8 cellular contexts compared by ENCODE assay signal in the genomic region with DNA sequence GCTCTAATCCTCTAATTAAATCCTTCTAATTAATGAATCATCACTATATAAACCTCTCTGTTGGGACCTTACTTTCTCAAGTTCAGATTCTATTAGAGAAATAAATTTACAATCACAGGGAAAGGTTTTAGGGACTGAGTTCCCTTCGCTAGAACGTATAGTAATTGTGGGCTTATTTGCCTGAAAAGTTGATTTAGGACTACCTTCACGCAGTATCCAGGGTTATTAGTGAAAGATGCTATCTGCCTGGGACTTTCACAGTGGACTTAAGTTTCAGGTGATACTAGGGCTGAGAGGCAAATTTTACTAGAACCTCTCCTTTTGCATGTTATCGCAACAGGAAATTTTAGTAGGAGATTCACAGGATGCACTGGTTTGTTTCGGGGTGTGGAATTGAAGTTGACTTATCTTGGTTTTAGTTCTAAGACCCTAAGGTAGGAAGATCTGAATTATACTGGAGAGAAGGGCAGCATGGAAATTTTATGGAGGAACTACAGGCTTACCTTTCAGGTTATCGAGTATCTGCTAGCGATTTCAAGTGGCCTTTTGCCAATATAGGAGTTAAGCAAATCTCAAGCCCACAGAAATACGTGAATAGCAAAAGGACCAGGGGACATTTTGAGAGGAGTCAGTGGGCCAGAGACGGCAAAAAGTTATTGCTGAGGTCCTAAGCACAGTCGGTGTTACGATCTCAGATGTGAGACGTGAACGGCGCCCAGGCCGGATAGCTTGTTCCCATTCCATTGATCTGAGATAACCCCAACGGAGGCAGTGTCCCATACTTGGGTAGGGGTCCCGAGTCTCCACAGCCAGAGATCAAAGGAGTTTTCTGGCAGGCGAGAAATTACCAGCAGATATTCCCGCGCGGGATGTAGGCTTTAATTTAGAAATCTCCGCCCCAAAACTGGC. TPM values are rescaled to one million over a fixed set of nuclear protein-coding genes. Genes with fewer than 3 reads are reported as not detected.
A peak's percentile ranks its signal among the peaks of the same experiment; 100 is the strongest.
DNase-seq lines count a peak whose midpoint lies in the region; ATAC-seq and TF ChIP-seq lines count a peak whose summit lies in the region.

No MANE protein-coding gene starts in this region.

- in situ Hi-C loops in GM23248 (cut with MboI): loop anchor here (5.0 to 10.0 kb wide), 4 partner anchors 80 to 437 kb away; a partner anchor contains a TSS
- in situ Hi-C loops in transverse colon (cut with MboI; ENCODE audit: low pct_ligation_motif_present in 1 of 4, low pct_unique_long_range_greater_than_20kb in 1 of 4, low sequenced_read_pairs in 3 of 4): loop anchor here (5.0 to 25.0 kb wide), 6 partner anchors 75 to 440 kb away; a partner anchor contains a TSS

- peaks cover 9% of the 10 kb centered on the region for H3K4me1 Mint-ChIP-seq in Caco-2 (ENCODE audit: low read depth, unreplicated experiment)

- H3K18ac ChIP-seq in mesendoderm (ENCODE audit: low read length): no peak overlapping the region

- H2AFZ ChIP-seq in GM23248 (peak overlapping the region; percentile 96), PC-3 (ENCODE audit: low read length) (peak overlapping the region; percentile 87; the same call in 1 of the 2 replicates)

- H3K27ac Mint-ChIP-seq in Caco-2 (ENCODE audit: unreplicated experiment): peak overlapping the region; percentile 99

- H3K9ac ChIP-seq in GM23248 (peak overlapping the region; percentile 97), PC-3 (ENCODE audit: low read length) (peak overlapping the region; percentile 91), mesendoderm (ENCODE audit: low read length) (peak overlapping the region; percentile 78)

- peak overlapping the region; percentile 97 for H3K4me3 Mint-ChIP-seq in Caco-2 (ENCODE audit: unreplicated experiment)

- H4K5ac ChIP-seq in mesendoderm (ENCODE audit: low read length): no peak overlapping the region

- intact Hi-C loops in Caco-2 (cut with micrococcal nuclease; ENCODE audit: unreplicated experiment): loop anchor here (5.0 kb wide), 1 partner anchor 95 kb away; no protein-coding TSS in a partner anchor
- intact Hi-C loops in PC-3 (cut with micrococcal nuclease): loop anchor here (1.0 to 5.0 kb wide), 2 partner anchors 73 to 435 kb away; a partner anchor contains a TSS
- intact Hi-C loops in transverse colon (cut with DNase I; ENCODE audit: low total_unique reads): loop anchor here (5.0 kb wide), 1 partner anchor 80 kb away; no protein-coding TSS in a partner anchor

- 7 to 9% methylated on average over 22 of the region's 22 CpGs for WGBS in GM23248 (ENCODE audit: low coverage in 1 of 2, low lambda C conversion rate in 2 of 2, missing lambda C conversion rate in 2 of 2), 2 experiments
- no CpG with 5 or more reads among the region's 22 CpGs for WGBS in mesendoderm (ENCODE audit: extremely low coverage, insufficient coverage, low lambda C conversion rate)
- WGBS in transverse colon (ENCODE audit: low coverage in 1 of 2), 2 donors: 7 to 26% methylated on average over 8 to 22 of the region's 22 CpGs

- DNase-seq in Caco-2: peak in 1 of 2 experiments; percentile 12
- DNase-seq in GM23248: peak; percentile 64
- peak; percentile 27 for DNase-seq in PC-3
- DNase-seq in dedifferentiated amniotic fluid mesenchymal stem cell (ENCODE audit: extremely low spot score): peak; percentile 23
- DNase-seq in mesendoderm: peak; percentile 63
- peak; percentile 47 for DNase-seq in transverse colon
- no peak for DNase-seq in GM03348 (ENCODE audit: low spot score)
- DNase-seq in HPDE6-E6E7 (ENCODE audit: extremely low spot score): no peak

- H2AK5ac ChIP-seq in mesendoderm (ENCODE audit: low read length): no peak overlapping the region

- BruUV-seq in Caco-2 (replicated peaks; lab: Mats Ljungman, UMichigan): TSS peak; percentile 95
- BruUV-seq in PC-3 (replicated peaks; lab: Mats Ljungman, UMichigan): TSS peak; percentile 94

- H3K4ac ChIP-seq in mesendoderm (ENCODE audit: low read depth, low read length): peak overlapping the region; percentile 79

- peaks cover 12% of the 10 kb centered on the region for H3K4me1 ChIP-seq in Caco-2
- peaks cover 29% of the 10 kb centered on the region for H3K4me1 ChIP-seq in GM23248 (ENCODE audit: insufficient read depth)
- peaks cover 26% of the 10 kb centered on the region for H3K4me1 ChIP-seq in PC-3 (ENCODE audit: insufficient read depth, low read length)
- H3K4me1 ChIP-seq in mesendoderm (ENCODE audit: control insufficient read depth, low read depth, low read length): no peaks in the 10 kb centered on the region
- H3K4me1 ChIP-seq in transverse colon: peaks cover 9 to 47% (median 27%) of the 10 kb centered on the region in 4 donors

- H3K36me3 ChIP-seq in Caco-2 (ENCODE audit: control insufficient read depth, insufficient read depth, low read length) (no peaks in the 10 kb centered on the region), GM23248 (ENCODE audit: low read depth) (no peaks in the 10 kb centered on the region), PC-3 (ENCODE audit: low read depth, low read length) (no peaks in the 10 kb centered on the region), mesendoderm (ENCODE audit: control insufficient read depth, insufficient read depth, low read length) (no peaks in the 10 kb centered on the region), transverse colon (no peaks in the 10 kb centered on the region)

- POLR2A ChIA-PET in Caco-2 (lab: Charles Lee) (interaction anchor here (0.7 to 1.5 kb wide), 7 partner anchors 13 to 93 kb away, joined by 3 to 14 read pairs (median 5); a partner anchor contains a TSS), PC-3 (lab: Charles Lee; ENCODE audit: unreplicated experiment) (interaction anchor here (0.5 to 1.7 kb wide), 5 partner anchors 14 to 397 kb away, joined by 3 to 7 read pairs (median 4); a partner anchor contains a TSS)

- no peak overlapping the region for H3K23ac ChIP-seq in mesendoderm (ENCODE audit: low read length)

- H3K27ac ChIP-seq in GM23248 (peak overlapping the region; percentile 93), PC-3 (ENCODE audit: low read length) (peak overlapping the region; percentile 62), mesendoderm (ENCODE audit: low read depth, low read length) (peak overlapping the region; percentile 27), transverse colon (peak overlapping the region; percentile 95 to 98 (median 97))

- no peak for TF ChIP-seq CTCF in Caco-2 (IDR thresholded peaks at IDR 0.05; ENCODE audit: insufficient read depth in 1 of 2, low read depth in 1 of 2, low read length in 1 of 2, severe bottlenecking in 1 of 2, unreplicated experiment in 1 of 2)
- TF ChIP-seq CTCF in PC-3 (conservative IDR thresholded peaks at IDR 0.05; ENCODE audit: low read depth, low read length): no peak
- no peak for TF ChIP-seq CTCF in transverse colon (IDR thresholded peaks at IDR 0.05)

- H3K4me2 ChIP-seq in GM23248 (ENCODE audit: unreplicated experiment) (peak overlapping the region; percentile 91), PC-3 (ENCODE audit: low read length) (peak overlapping the region; percentile 91), mesendoderm (ENCODE audit: low read length) (peak overlapping the region; percentile 79)

- no peak overlapping the region for H2BK5ac ChIP-seq in mesendoderm (ENCODE audit: low read length)

- H3K27me3 ChIP-seq in Caco-2 (replicated peaks; ENCODE audit: control insufficient read depth, insufficient read depth, low read length) (no peaks in the 10 kb centered on the region), GM23248 (replicated peaks; ENCODE audit: insufficient read depth) (no peaks in the 10 kb centered on the region), PC-3 (ENCODE audit: low read length) (no peaks in the 10 kb centered on the region), mesendoderm (ENCODE audit: insufficient read depth, low read length, poor library complexity) (no peaks in the 10 kb centered on the region), transverse colon (no peaks in the 10 kb centered on the region)

- TF ChIP-seq EP300 in transverse colon (IDR thresholded peaks at IDR 0.05; ENCODE audit: low read depth): no peak

- H4K20me1 ChIP-seq in GM23248 (ENCODE audit: insufficient read depth): peaks cover 23% of the 10 kb centered on the region
- peaks cover 24% of the 10 kb centered on the region for H4K20me1 ChIP-seq in PC-3 (ENCODE audit: low read length)

- H2BK120ac ChIP-seq in mesendoderm (ENCODE audit: low read depth, low read length): no peak overlapping the region

- H3K9me3 Mint-ChIP-seq in Caco-2 (ENCODE audit: unreplicated experiment): no peaks in the 10 kb centered on the region

- H3K9me2 ChIP-seq in GM23248 (ENCODE audit: insufficient read depth) (no peaks in the 10 kb centered on the region), PC-3 (replicated peaks; ENCODE audit: low read length) (no peaks in the 10 kb centered on the region)

- H3K9me3 ChIP-seq in Caco-2: no peaks in the 10 kb centered on the region
- H3K9me3 ChIP-seq in GM23248 (ENCODE audit: low read depth): no peaks in the 10 kb centered on the region
- H3K9me3 ChIP-seq in PC-3 (ENCODE audit: low read length): no peaks in the 10 kb centered on the region
- H3K9me3 ChIP-seq in transverse colon: no peaks in the 10 kb centered on the region

- H3K36me3 Mint-ChIP-seq in Caco-2 (ENCODE audit: insufficient read depth, unreplicated experiment): peaks cover 15% of the 10 kb centered on the region

- H3K79me2 ChIP-seq in GM23248 (ENCODE audit: insufficient read depth): peaks cover 57% of the 10 kb centered on the region
- H3K79me2 ChIP-seq in PC-3 (ENCODE audit: low read length): peaks cover 59% of the 10 kb centered on the region
- H3K79me2 ChIP-seq in mesendoderm (ENCODE audit: control insufficient read depth, insufficient read depth, low read length): peaks cover 33% of the 10 kb centered on the region

- H2BK15ac ChIP-seq in mesendoderm (replicated peaks; ENCODE audit: low read depth): no peak overlapping the region

- H3K79me1 ChIP-seq in mesendoderm (ENCODE audit: low read length): peaks cover 2% of the 10 kb centered on the region

- ATAC-seq in PC-3: 0 out of 2 replicates have a peak, but pooled peaks have one; percentile 18

- peak overlapping the region; percentile 94 for H3K4me3 ChIP-seq in Caco-2 (ENCODE audit: low read depth, low read length)
- peak overlapping the region; percentile 99 for H3K4me3 ChIP-seq in GM23248
- peak overlapping the region; percentile 93 for H3K4me3 ChIP-seq in PC-3 (ENCODE audit: low read length)
- H3K4me3 ChIP-seq in mesendoderm (ENCODE audit: low read length): peak overlapping the region; percentile 67
- H3K4me3 ChIP-seq in transverse colon: peak overlapping the region; percentile 53 to 94 (median 73)

- peaks cover 6% of the 10 kb centered on the region for H3K27me3 Mint-ChIP-seq in Caco-2 (ENCODE audit: insufficient read depth, unreplicated experiment)

- CTCF ChIA-PET in Caco-2 (lab: Charles Lee) (interaction anchor here (0.6 to 2.3 kb wide), 9 partner anchors 14 to 171 kb away, joined by 3 to 14 read pairs (median 4); a partner anchor contains a TSS), PC-3 (lab: Charles Lee) (interaction anchor here (0.9 to 1.1 kb wide), 6 partner anchors 15 to 437 kb away, joined by 3 to 5 read pairs (median 4); a partner anchor contains a TSS)

- H3K56ac ChIP-seq in mesendoderm (ENCODE audit: low read length): peak overlapping the region; percentile 83

- TF ChIP-seq POLR2A in transverse colon (IDR thresholded peaks at IDR 0.05): no peak

- peaks cover 15% of the 10 kb centered on the region for H3F3A ChIP-seq in GM23248 (ENCODE audit: insufficient read depth)
- H3F3A ChIP-seq in PC-3 (ENCODE audit: low read length, unreplicated experiment): no peaks in the 10 kb centered on the region

- H4K8ac ChIP-seq in mesendoderm (ENCODE audit: low read depth, low read length): no peak overlapping the region

RNA-seq across cellular contexts. Expression of a gene that starts 0.7 kb away (rescaled TPM):
- total RNA-seq in Caco-2 (2022) (6.2 and 6.4 TPM in 2 replicates), PC-3 (2014; rRNA removed) (6.7 and 6.8 TPM in 2 replicates), transverse colon (1 to 10 TPM; 2.2 to 7.5 (median 5.1) TPM)
- total RNA-seq in GM23248 (2014; rRNA removed; shearing (Covaris generic)): 14.7 and 14.9 TPM in 2 replicates
- 14.6 and 14.9 TPM in 2 replicates for polyA plus RNA-seq in GM23248 (2016; fragmentation: Nextera tagmentation; extraction: Ambion mirVana)
- polyA plus RNA-seq in mesendoderm (2013, experiment 1 of 2): 6.2 TPM
- polyA plus RNA-seq in mesendoderm (2013, experiment 2 of 2): 6.5 TPM

RNA-seq across cellular contexts. Expression of a gene that starts 8.0 kb away (rescaled TPM):
- total RNA-seq in Caco-2 (2022): not detected in 2 replicates
- not detected in 2 replicates for total RNA-seq in GM23248 (2014; rRNA removed; shearing (Covaris generic))
- not detected in 2 replicates for polyA plus RNA-seq in GM23248 (2016; fragmentation: Nextera tagmentation; extraction: Ambion mirVana)
- 0.07 and 1.3 TPM in 2 replicates for total RNA-seq in PC-3 (2014; rRNA removed)
- polyA plus RNA-seq in mesendoderm (2013, experiment 1 of 2): 0.10 TPM
- 0.08 TPM for polyA plus RNA-seq in mesendoderm (2013, experiment 2 of 2)
- total RNA-seq in transverse colon: not detected

RNA-seq across cellular contexts. Expression of a gene that starts 38.1 kb away (rescaled TPM):
- total RNA-seq in Caco-2 (2022) (1.1 and 1.5 TPM in 2 replicates), PC-3 (2014; rRNA removed) (2.7 and 2.8 TPM in 2 replicates), transverse colon (1 to 10 TPM in 2 of 4 donors, under 1 TPM in 2; 0.60 to 8.1 (median 3.5) TPM)
- 2.7 and 2.8 TPM in 2 replicates for total RNA-seq in GM23248 (2014; rRNA removed; shearing (Covaris generic))
- polyA plus RNA-seq in GM23248 (2016; fragmentation: Nextera tagmentation; extraction: Ambion mirVana): 1.3 and 1.7 TPM in 2 replicates
- polyA plus RNA-seq in mesendoderm (2013, experiment 1 of 2): 0.56 TPM
- 0.48 TPM for polyA plus RNA-seq in mesendoderm (2013, experiment 2 of 2)

RNA-seq across cellular contexts. Expression of a gene that starts 53.8 kb away (rescaled TPM):
- total RNA-seq in Caco-2 (2022) (6.6 and 7.3 TPM in 2 replicates), PC-3 (2014; rRNA removed) (2.7 and 4.2 TPM in 2 replicates), transverse colon (10 to 100 TPM; 10.5 to 37.4 (median 17.3) TPM)
- total RNA-seq in GM23248 (2014; rRNA removed; shearing (Covaris generic)): 9.5 and 9.6 TPM in 2 replicates
- polyA plus RNA-seq in GM23248 (2016; fragmentation: Nextera tagmentation; extraction: Ambion mirVana): 5.5 and 5.9 TPM in 2 replicates
- polyA plus RNA-seq in mesendoderm (2013, experiment 1 of 2): 1.7 TPM
- 1.4 TPM for polyA plus RNA-seq in mesendoderm (2013, experiment 2 of 2)

Comparison
In these comparisons a context has a peak if more than half of its experiments do, and no peak if none do; other contexts are left out.
1. DNase-seq: peak in GM23248 (single experiment), PC-3 (single experiment), dedifferentiated amniotic fluid mesenchymal stem cell (single experiment), mesendoderm (single experiment) and transverse colon (single experiment); none in GM03348 (single experiment) and HPDE6-E6E7 (single experiment).
2. H3K27ac ChIP-seq: peak in every context shown above with its lines; median percentile 97 in transverse colon; 93 in GM23248; 62 in PC-3; 27 in mesendoderm.
3. Peak in every context shown above with its lines, with median percentiles within 50 percentile points of each other: H3K4me3 ChIP-seq, H3K4me2 ChIP-seq and H3K9ac ChIP-seq.